ENCODE assay signal across 12 cellular contexts in the genomic region with DNA sequence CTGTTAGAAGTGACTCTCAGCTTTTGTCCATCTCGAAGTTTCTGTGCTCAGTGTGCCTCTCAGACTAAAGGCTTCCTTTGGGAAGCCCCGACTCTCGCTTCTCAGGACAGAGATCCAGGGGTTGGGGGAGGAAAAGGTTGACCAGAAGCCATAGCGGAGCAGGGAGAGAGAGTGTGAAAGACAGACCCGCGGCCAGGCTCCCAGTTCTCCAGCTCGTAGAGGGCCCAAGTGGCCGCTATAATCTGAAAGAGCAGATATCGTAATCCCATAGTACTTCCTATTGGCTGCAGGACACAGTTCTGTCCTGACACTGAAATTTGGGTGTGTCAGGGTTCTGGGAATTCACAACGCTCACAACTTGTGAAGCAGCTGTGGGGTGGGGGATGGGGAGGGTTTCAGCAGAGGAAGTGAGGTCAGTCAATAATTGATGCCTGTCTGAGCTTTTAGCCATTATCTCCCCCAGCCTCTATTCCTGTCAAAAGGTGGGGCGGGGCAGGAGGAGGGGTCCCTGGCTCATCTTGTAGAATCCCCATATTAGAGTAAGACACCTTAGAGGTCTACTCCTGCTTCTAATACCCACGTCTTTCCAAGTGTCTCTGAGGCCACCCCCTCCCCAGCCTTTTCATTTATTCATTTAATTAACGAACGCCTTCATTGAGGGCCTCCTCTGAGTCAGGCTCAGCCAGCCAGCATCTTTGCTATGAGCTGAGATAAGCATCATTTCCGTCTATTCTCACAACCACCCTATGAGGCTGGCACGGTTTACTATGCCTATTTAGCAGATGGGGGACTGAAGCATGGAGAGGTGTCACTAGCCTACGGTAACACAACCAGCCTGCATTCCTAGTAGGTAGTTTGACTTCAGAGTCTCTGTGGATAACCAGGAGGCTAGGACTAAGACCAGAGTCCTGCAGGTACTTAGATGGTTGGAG. TPM values are rescaled to one million over a fixed set of nuclear protein-coding genes. Genes with fewer than 3 reads are reported as not detected.
DNase-seq lines count a peak whose midpoint lies in the region; ATAC-seq and TF ChIP-seq lines count a peak whose summit lies in the region.
"Had no signal": no experiment of that assay in that cellular context is flagged by ENCODE, and none has a peak within 500 bp of the region (broad histone marks: within the 10 kb centered on the region; RNA-seq: fewer than 3 reads in every experiment).

No MANE protein-coding gene starts in this region.

- H3K79me1 ChIP-seq in neuronal stem cell (ENCODE audit: low read depth, low read length), result no peaks in the 10 kb centered on the region

- no peak overlapping the region for H3K23ac ChIP-seq in neuronal stem cell (ENCODE audit: low read depth, low read length, poor library complexity)

- TF ChIP-seq CTCF in Panc1 (IDR thresholded peaks at IDR 0.05), result no peak
- no peak for TF ChIP-seq CTCF in fibroblast of lung (conservative IDR thresholded peaks at IDR 0.05 in 1 of 2, IDR thresholded peaks at IDR 0.05 in 1 of 2; ENCODE audit: low read depth in 1 of 2, low read length in 2 of 2)

- POLR2A ChIA-PET in Panc1 (lab: Charles Lee), result no interaction called here

- no peak overlapping the region for H3K27ac ChIP-seq in ACC112 (ENCODE audit: low read depth, low read length)
- no peak overlapping the region for H3K27ac ChIP-seq in Panc1 (ENCODE audit: low read length)
- peak overlapping the region; percentile 89 for H3K27ac ChIP-seq in fibroblast of lung (ENCODE audit: insufficient read depth, low read length)
- H3K27ac ChIP-seq in neuronal stem cell (replicated peaks; ENCODE audit: low read length), result no peak overlapping the region
- H3K27ac ChIP-seq: C4-2B, SK-N-MC had no signal

- no peak overlapping the region for H3K18ac ChIP-seq in neuronal stem cell (ENCODE audit: low read length)

- in situ Hi-C loops in Panc1 (cut with HindIII; ENCODE audit: low pct_unique_long_range_greater_than_20kb, low sequenced_read_pairs) (no loop called here), HAP-1 (cut with MboI; ENCODE audit: low sequenced_read_pairs) (no loop called here)

- no peaks in the 10 kb centered on the region for H4K20me1 ChIP-seq in fibroblast of lung (ENCODE audit: control insufficient read depth, extremely low read depth, insufficient read depth, low read length)

- H3K9me3 ChIP-seq in Panc1 (ENCODE audit: control insufficient read depth, insufficient read depth, low read depth, low read length), result no peaks in the 10 kb centered on the region
- H3K9me3 ChIP-seq in fibroblast of lung (ENCODE audit: control insufficient read depth, insufficient read depth, low read depth, low read length), result no peaks in the 10 kb centered on the region
- no peaks in the 10 kb centered on the region for H3K9me3 ChIP-seq in neuronal stem cell (replicated peaks in 1 of 2; ENCODE audit: control insufficient read depth in 2 of 2, insufficient read depth in 1 of 2, low read depth in 1 of 2, low read length in 2 of 2)
- no peaks in the 10 kb centered on the region for H3K9me3 ChIP-seq in HAP-1

- DNase-seq in Panc1 (ENCODE audit: low read depth, low spot score) (no peak), fibroblast of lung (ENCODE audit: low read depth in 2 of 2) (peak in 1 of 2 donors; percentile 74), neuronal stem cell (ENCODE audit: low spot score) (no peak), HAP-1 (ENCODE audit: low spot score in 2 of 2) (no peak), occipital lobe (lab: John Stamatoyannopoulos, UW) (no peak)
- DNase-seq: activated T-cell treated with anti-CD3 and anti-CD28 coated beads, Interleukin-2, amount 50 U/mL, for 24 hours; NCI-H1092 treated with DMSO at 0.1 percent for 48 hours had no signal

- no peak overlapping the region for H2AK5ac ChIP-seq in neuronal stem cell (ENCODE audit: low read depth, low read length)

- H3K4me3 ChIP-seq in ACC112 (ENCODE audit: low read depth, low read length) (no peak overlapping the region), Panc1 (ENCODE audit: low read depth in 2 of 2, low read length in 2 of 2) (no peak overlapping the region), fibroblast of lung (replicated peaks in 1 of 4; ENCODE audit: control extremely low read depth in 1 of 4, insufficient read depth in 1 of 4, low read depth in 3 of 4, low read length in 4 of 4) (no peak overlapping the region), neuronal stem cell (ENCODE audit: low read length in 2 of 2) (no peak overlapping the region), HAP-1 (no peak overlapping the region)
- H3K4me3 ChIP-seq: SK-N-MC had no signal

- peak overlapping the region; percentile 57 for H3K9ac ChIP-seq in fibroblast of lung (ENCODE audit: insufficient read depth, low read length)
- no peak overlapping the region for H3K9ac ChIP-seq in neuronal stem cell (ENCODE audit: low read depth, low read length, poor library complexity)

- H2BK120ac ChIP-seq in neuronal stem cell (ENCODE audit: low read depth, low read length), result no peak overlapping the region

- no TSS peak for BruUV-seq in Panc1 (replicated peaks; lab: Mats Ljungman, UMichigan)

- H3K36me3 ChIP-seq in ACC112 (ENCODE audit: insufficient read depth, low read length) (no peaks in the 10 kb centered on the region), Panc1 (ENCODE audit: control insufficient read depth, insufficient read depth, low read length) (no peaks in the 10 kb centered on the region), fibroblast of lung (ENCODE audit: control insufficient read depth, insufficient read depth, low read length) (no peaks in the 10 kb centered on the region), neuronal stem cell (replicated peaks in 1 of 2; ENCODE audit: control insufficient read depth in 2 of 2, insufficient read depth in 2 of 2, low read length in 2 of 2) (no peaks in the 10 kb centered on the region), HAP-1 (replicated peaks) (no peaks in the 10 kb centered on the region)

- ATAC-seq in Panc1 (0 out of 2 replicates have a peak, but pooled peaks have one; percentile 14), GM18517 (IDR thresholded peaks at IDR 0.05; ENCODE audit: unreplicated experiment) (no peak), HG03571 (IDR thresholded peaks at IDR 0.05; ENCODE audit: unreplicated experiment) (no peak)

- H3K27me3 ChIP-seq in ACC112 (ENCODE audit: insufficient read depth, low read length) (no peaks in the 10 kb centered on the region), Panc1 (ENCODE audit: control insufficient read depth, insufficient read depth, low read length) (no peaks in the 10 kb centered on the region), fibroblast of lung (ENCODE audit: control insufficient read depth, insufficient read depth, low read length) (no peaks in the 10 kb centered on the region), neuronal stem cell (ENCODE audit: control insufficient read depth in 3 of 3, insufficient read depth in 3 of 3, low read depth in 1 of 3, low read length in 3 of 3) (peaks cover 0 to 21% (median 14%) of the 10 kb centered on the region in 3 experiments), HAP-1 (ENCODE audit: low read depth) (no peaks in the 10 kb centered on the region)

- H4K8ac ChIP-seq in neuronal stem cell (ENCODE audit: low read depth, low read length), result no peak overlapping the region

- no peak overlapping the region for H2BK5ac ChIP-seq in neuronal stem cell (ENCODE audit: low read length)

- H3K4me1 ChIP-seq in ACC112 (ENCODE audit: control insufficient read depth, insufficient read depth, low read length, unreplicated experiment), result peaks cover 22% of the 10 kb centered on the region
- H3K4me1 ChIP-seq in Panc1 (ENCODE audit: control insufficient read depth, insufficient read depth, low read length), result no peaks in the 10 kb centered on the region
- peaks cover 19% of the 10 kb centered on the region for H3K4me1 ChIP-seq in fibroblast of lung (ENCODE audit: control insufficient read depth, extremely low read depth, insufficient read depth, low read length)
- peaks cover 7 to 16% of the 10 kb centered on the region in 2 donors for H3K4me1 ChIP-seq in neuronal stem cell (ENCODE audit: control insufficient read depth in 2 of 2, insufficient read depth in 1 of 2, low read depth in 1 of 2, low read length in 2 of 2)
- H3K4me1 ChIP-seq in HAP-1, result no peaks in the 10 kb centered on the region

- CTCF ChIA-PET in Panc1 (lab: Charles Lee), result interaction anchor here (0.5 to 0.6 kb wide), 3 partner anchors 13 to 817 kb away, joined by 3 to 7 read pairs (median 6); no protein-coding TSS in a partner anchor

- no peak overlapping the region for H3K14ac ChIP-seq in neuronal stem cell (ENCODE audit: low read length)

- no peak overlapping the region for H2BK15ac ChIP-seq in neuronal stem cell (ENCODE audit: low read length)

- H3K4me2 ChIP-seq in fibroblast of lung (ENCODE audit: extremely low read depth, insufficient read depth, low read length) (peak overlapping the region; percentile 66), neuronal stem cell (ENCODE audit: insufficient read depth, low read length, poor library complexity, severe bottlenecking) (no peak overlapping the region)

- no peak overlapping the region for H4K91ac ChIP-seq in neuronal stem cell (ENCODE audit: low read depth, low read length, poor library complexity)

- intact Hi-C loops in Panc1 (cut with micrococcal nuclease; ENCODE audit: unreplicated experiment), result no loop called here

- no CpG with 5 or more reads among the region's 17 CpGs for WGBS in neuronal stem cell (ENCODE audit: extremely low coverage in 2 of 2, insufficient read length in 2 of 2, insufficient replicate concordance in 1 of 2), 2 donors

- peak overlapping the region; percentile 57 for H2AFZ ChIP-seq in ACC112 (ENCODE audit: low read length, unreplicated experiment)
- H2AFZ ChIP-seq in fibroblast of lung (ENCODE audit: low read length), result peak overlapping the region; percentile 22
- peak overlapping the region; percentile 83 for H2AFZ ChIP-seq in neuronal stem cell (ENCODE audit: low read length)

- H3K79me2 ChIP-seq in ACC112 (ENCODE audit: control insufficient read depth, insufficient read depth, low read length, unreplicated experiment) (no peaks in the 10 kb centered on the region), fibroblast of lung (ENCODE audit: control insufficient read depth, insufficient read depth, low read length) (no peaks in the 10 kb centered on the region)

- H2BK12ac ChIP-seq in neuronal stem cell (ENCODE audit: low read length), result no peak overlapping the region

- no peak overlapping the region for H3K4ac ChIP-seq in neuronal stem cell (ENCODE audit: low read length)

RNA-seq across cellular contexts. Expression of a gene that starts 1.5 kb away (rescaled TPM):
- total RNA-seq in Panc1 (2021; ENCODE audit: unreplicated experiment) (0.36 TPM), fibroblast of lung (20.8 and 36.2 TPM in 2 replicates), occipital lobe (11.5 TPM)
- not detected for polyA plus RNA-seq in Panc1 (2012; ENCODE audit: insufficient read length)
- polyA plus RNA-seq in fibroblast of lung, result 8.9 and 15.0 TPM in 2 replicates
- polyA plus RNA-seq in fibroblast of lung (2012), result 19.2 and 34.5 TPM in 2 replicates
- polyA minus RNA-seq in fibroblast of lung (ENCODE audit: low replicate concordance), result 27.3 and 35.7 TPM in 2 replicates
- polyA plus RNA-seq in neuronal stem cell (2013, experiment 1 of 2), result 0.21 TPM
- polyA plus RNA-seq in neuronal stem cell (2013, experiment 2 of 2), result 0.24 TPM

RNA-seq across cellular contexts. Expression of a gene that starts 17.9 kb away (rescaled TPM):
- 0.21 TPM for total RNA-seq in Panc1 (2021; ENCODE audit: unreplicated experiment)
- polyA plus RNA-seq in Panc1 (2012; ENCODE audit: insufficient read length), result not detected
- under 0.01 TPM in 1 of 2 replicates, not detected in the other for total RNA-seq in fibroblast of lung
- polyA plus RNA-seq in fibroblast of lung, result 0.17 TPM in 1 of 2 replicates, not detected in the other
- 0.06 TPM in 1 of 2 replicates, not detected in the other for polyA plus RNA-seq in fibroblast of lung (2012)
- polyA minus RNA-seq in fibroblast of lung (ENCODE audit: low replicate concordance), result not detected in 2 replicates
- polyA plus RNA-seq in neuronal stem cell (2013, experiment 1 of 2), result 0.29 TPM
- polyA plus RNA-seq in neuronal stem cell (2013, experiment 2 of 2), result 0.32 TPM
- total RNA-seq in occipital lobe, result not detected

RNA-seq across cellular contexts. Expression of a gene that starts 45.7 kb away (rescaled TPM):
- total RNA-seq in Panc1 (2021; ENCODE audit: unreplicated experiment), result 23.0 TPM
- 20.1 TPM for polyA plus RNA-seq in Panc1 (2012; ENCODE audit: insufficient read length)
- 11.3 and 12.4 TPM in 2 replicates for total RNA-seq in fibroblast of lung
- 13.0 and 13.6 TPM in 2 replicates for polyA plus RNA-seq in fibroblast of lung
- 10.5 and 10.6 TPM in 2 replicates for polyA plus RNA-seq in fibroblast of lung (2012)
- 14.5 and 30.9 TPM in 2 replicates for polyA minus RNA-seq in fibroblast of lung (ENCODE audit: low replicate concordance)
- polyA plus RNA-seq in neuronal stem cell (2013, experiment 1 of 2), result 12.6 TPM
- polyA plus RNA-seq in neuronal stem cell (2013, experiment 2 of 2), result 12.7 TPM
- total RNA-seq in occipital lobe, result 43.2 TPM

RNA-seq across cellular contexts. Expression of a gene that starts 57.3 kb away (rescaled TPM):
- total RNA-seq in Panc1 (2021; ENCODE audit: unreplicated experiment) (0.23 TPM), fibroblast of lung (0.17 and 0.26 TPM in 2 replicates), occipital lobe (0.47 TPM)
- polyA plus RNA-seq in Panc1 (2012; ENCODE audit: insufficient read length), result 0.11 TPM
- polyA plus RNA-seq in fibroblast of lung, result 0.06 and 0.07 TPM in 2 replicates
- polyA plus RNA-seq in fibroblast of lung (2012), result 0.05 and 0.06 TPM in 2 replicates
- 0.26 TPM in 1 of 2 replicates, not detected in the other for polyA minus RNA-seq in fibroblast of lung (ENCODE audit: low replicate concordance)
- polyA plus RNA-seq in neuronal stem cell (2013, experiment 1 of 2), result 28.1 TPM
- polyA plus RNA-seq in neuronal stem cell (2013, experiment 2 of 2), result 28.7 TPM

Comparison
In these comparisons a context has a peak if more than half of its experiments do, and no peak if none do; other contexts are left out.
1. H2AFZ ChIP-seq: peak in every context shown above with its lines; median percentile 83 in neuronal stem cell; 57 in ACC112; 22 in fibroblast of lung.